ENCODE assay signal across 22 cellular contexts in the genomic region with DNA sequence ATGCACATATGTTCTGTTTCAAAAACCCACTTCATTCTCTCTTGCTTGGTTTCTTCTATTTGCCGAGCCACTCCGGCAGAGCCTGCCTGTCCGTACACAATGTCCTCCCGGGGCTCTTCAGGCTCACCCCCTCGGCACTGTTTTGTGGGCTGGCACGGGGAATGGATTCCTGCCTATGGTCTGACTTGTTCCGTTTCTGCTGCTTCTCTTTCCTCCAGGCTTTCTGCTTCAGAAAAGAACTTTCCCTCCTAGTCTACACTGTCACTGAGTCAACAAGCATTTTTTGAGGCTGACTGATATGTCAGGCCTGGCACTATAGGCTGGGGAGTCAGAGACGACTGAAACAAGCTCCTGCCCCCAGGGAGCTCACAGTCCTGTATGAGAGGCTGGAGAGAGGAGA. TPM values are rescaled to one million over a fixed set of nuclear protein-coding genes. Genes with fewer than 3 reads are reported as not detected.
DNase-seq lines count a peak whose midpoint lies in the region; ATAC-seq and TF ChIP-seq lines count a peak whose summit lies in the region.
"Had no signal": no experiment of that assay in that cellular context is flagged by ENCODE, and none has a peak within 500 bp of the region (broad histone marks: within the 10 kb centered on the region; RNA-seq: fewer than 3 reads in every experiment).

No MANE protein-coding gene starts in this region.

- TF ChIP-seq CTCF in brain microvascular endothelial cell (IDR thresholded peaks at IDR 0.05; ENCODE audit: low read depth, low read length, missing control alignments): no peak
- no peak for TF ChIP-seq CTCF in gastroesophageal sphincter (IDR thresholded peaks at IDR 0.05)
- TF ChIP-seq CTCF in testis (IDR thresholded peaks at IDR 0.05): no peak

- intact Hi-C loops in testis (cut with DNase I; ENCODE audit: low total_unique reads): no loop called here

- H3K4me1 ChIP-seq in gastroesophageal sphincter (peaks cover 0 to 47% (median 10%) of the 10 kb centered on the region in 3 donors), testis (peaks cover 15% of the 10 kb centered on the region)
- H3K4me1 ChIP-seq: colonic mucosa, tibial artery had no signal

- H3K9me3 ChIP-seq in gastroesophageal sphincter (no peaks in the 10 kb centered on the region), testis (no peaks in the 10 kb centered on the region)
- H3K9me3 ChIP-seq: colonic mucosa, MG63, mucosa of descending colon, SJCRH30, tibial artery had no signal

- in situ Hi-C loops in brain microvascular endothelial cell (cut with HindIII; ENCODE audit: low pct_ligation_motif_present, low sequenced_read_pairs): no loop called here

- H3K27ac ChIP-seq in brain microvascular endothelial cell (no peak overlapping the region), gastroesophageal sphincter (peak overlapping the region in 3 of 4 donors; percentile 72 to 81 (median 80)), testis (peak overlapping the region; percentile 55 to 68)
- H3K27ac ChIP-seq: colonic mucosa, SJCRH30, tibial artery had no signal

- H3K36me3 ChIP-seq in brain microvascular endothelial cell (replicated peaks): no peaks in the 10 kb centered on the region
- no peaks in the 10 kb centered on the region for H3K36me3 ChIP-seq in gastroesophageal sphincter
- no peaks in the 10 kb centered on the region for H3K36me3 ChIP-seq in testis (ENCODE audit: low read depth, missing control alignments)
- H3K36me3 ChIP-seq: colonic mucosa, MG63, SJCRH30 had no signal

- H3K4me3 ChIP-seq in brain microvascular endothelial cell (ENCODE audit: low read depth, low read length) (no peak overlapping the region), gastroesophageal sphincter (no peak overlapping the region), testis (no peak overlapping the region)
- H3K4me3 ChIP-seq: colonic mucosa, MG63, mucosa of descending colon, SJCRH30, tibial artery had no signal

- 38 to 41% methylated on average over 7 of the region's 8 CpGs for WGBS in gastroesophageal sphincter (ENCODE audit: low coverage in 1 of 2), 2 donors
- 50 to 64% methylated on average over 8 of the region's 8 CpGs for WGBS in testis, 2 donors

- ATAC-seq in gastroesophageal sphincter (peak; percentile 25), GM21381 (IDR thresholded peaks at IDR 0.05; ENCODE audit: unreplicated experiment) (no peak), HG03159 (IDR thresholded peaks at IDR 0.05; ENCODE audit: unreplicated experiment) (no peak)
- ATAC-seq: stimulated activated effector memory CD8-positive, alpha-beta T cell treated with anti-CD3 and anti-CD28 coated beads, Interleukin-12 subunit alpha, Interleukin-12 subunit beta, amount 100 ng/mL, for 72 hours; T-helper 17 cell had no signal

- TF ChIP-seq POLR2A in gastroesophageal sphincter (IDR thresholded peaks at IDR 0.05): no peak
- TF ChIP-seq POLR2A in testis (IDR thresholded peaks at IDR 0.05): no peak

- TF ChIP-seq EP300 in gastroesophageal sphincter (IDR thresholded peaks at IDR 0.05): no peak

- no peaks in the 10 kb centered on the region for H3K27me3 ChIP-seq in brain microvascular endothelial cell (replicated peaks)
- H3K27me3 ChIP-seq in gastroesophageal sphincter: no peaks in the 10 kb centered on the region
- no peaks in the 10 kb centered on the region for H3K27me3 ChIP-seq in testis
- H3K27me3 ChIP-seq: colonic mucosa, MG63 had no signal

- DNase-seq in EL (peak; percentile 36), brain microvascular endothelial cell (peak; percentile 13), testis (no peak), NCI-H748 (lab: John Stamatoyannopoulos, UW; ENCODE audit: unreplicated experiment) (no peak)
- DNase-seq: activated CD4-positive, alpha-beta memory T cell treated with anti-CD3 and anti-CD28 coated beads, Interleukin-2, amount 10 ng/mL, durations not matched to agents 7 days and 5 days; activated naive CD4-positive, alpha-beta T cell treated with Interleukin-2 at 50 U/mL for 16 hours; activated T-cell treated with anti-CD3 and anti-CD28 coated beads, Interleukin-2, amount 50 U/mL, for 1 hour; aorta; colonic mucosa; GDM1; left colon; MG63; NCI-H1436 treated with DMSO at 0.1 percent for 48 hours; retina; SJCRH30; T-helper 17 cell; tibial artery had no signal

RNA-seq across cellular contexts. Expression of gene SARS1, which starts 28.4 kb away (rescaled TPM):
- total RNA-seq in gastroesophageal sphincter (100 to 1,000 TPM; 154 to 187 (median 158) TPM), testis (100 to 1,000 TPM; 112 to 149 TPM)
- 132 TPM for polyA plus RNA-seq in testis (ENCODE audit: insufficient read depth, low read depth, low replicate concordance)

Comparison
In these comparisons a context has a peak if more than half of its experiments do, and no peak if none do; other contexts are left out.
1. DNase-seq: peak in EL (single experiment) and brain microvascular endothelial cell (single experiment); none in testis (single experiment) and NCI-H748 (single experiment).